In the genomic region with DNA sequence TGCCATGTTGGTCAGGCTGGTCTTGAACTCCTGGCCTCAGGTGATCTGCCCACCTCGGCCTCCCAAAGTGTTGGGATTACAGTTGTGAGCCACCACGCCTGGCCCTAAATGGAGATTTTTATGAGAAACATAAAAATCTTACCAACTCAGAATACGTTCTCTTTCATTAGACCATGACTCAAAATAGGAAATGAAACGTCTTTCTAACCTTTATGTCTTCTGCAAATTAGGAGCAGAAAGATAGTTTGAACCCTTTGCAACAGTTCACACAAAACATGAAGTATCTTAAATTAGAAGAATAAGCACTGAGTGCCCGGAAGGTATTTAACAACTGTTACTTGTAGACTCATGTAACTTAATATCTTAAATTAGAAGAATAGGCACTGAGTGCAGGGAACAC, we compare ENCODE assay signal across 13 cellular contexts.
"Had no signal": no experiment of that assay in that cellular context is flagged by ENCODE, and none has a peak within 500 bp of the region (broad histone marks: within the 10 kb centered on the region; RNA-seq: fewer than 3 reads in every experiment).

No MANE protein-coding gene starts in this region.

- H3K9me3 ChIP-seq: body of pancreas, gastroesophageal sphincter, ovary, sigmoid colon, stomach, thoracic aorta had no signal

- H3K36me3 ChIP-seq: neural progenitor cell, ovary had no signal

- H3K27ac ChIP-seq: body of pancreas, gastroesophageal sphincter, neural progenitor cell, ovary, sigmoid colon, stomach, thoracic aorta had no signal

- FAIRE-seq: kidney had no signal

- H3K4me2 ChIP-seq: neural progenitor cell had no signal

- H3K4me1 ChIP-seq: body of pancreas, gastroesophageal sphincter, neural progenitor cell, sigmoid colon, stomach had no signal

- DNase-seq: activated T-cell treated with anti-CD3 and anti-CD28 coated beads, Interleukin-2, amount 50 U/mL, for 1 hour; body of pancreas; cortex of kidney; effector memory CD4-positive, alpha-beta T cell; kidney; ovary; sigmoid colon; stimulated activated CD4-positive, alpha-beta T cell treated with anti-CD3 and anti-CD28 coated beads, Interleukin-2, amount 100 ng/mL, for 48 hours; stomach had no signal

- H3K4me3 ChIP-seq: body of pancreas, gastroesophageal sphincter, neural progenitor cell, ovary, sigmoid colon, stomach, thoracic aorta had no signal

- H2AFZ ChIP-seq: neural progenitor cell had no signal

- ATAC-seq: activated CD4-positive, CD25-positive, alpha-beta regulatory T cell treated with anti-CD3 and anti-CD28 coated beads, Interleukin-2, amount 50 U/mL, for 24 hours; body of pancreas; gastroesophageal sphincter had no signal

- H3K27me3 ChIP-seq: body of pancreas, gastroesophageal sphincter, neural progenitor cell, sigmoid colon, stomach had no signal
